ENCODE assay signal across 11 cellular contexts in the genomic region with DNA sequence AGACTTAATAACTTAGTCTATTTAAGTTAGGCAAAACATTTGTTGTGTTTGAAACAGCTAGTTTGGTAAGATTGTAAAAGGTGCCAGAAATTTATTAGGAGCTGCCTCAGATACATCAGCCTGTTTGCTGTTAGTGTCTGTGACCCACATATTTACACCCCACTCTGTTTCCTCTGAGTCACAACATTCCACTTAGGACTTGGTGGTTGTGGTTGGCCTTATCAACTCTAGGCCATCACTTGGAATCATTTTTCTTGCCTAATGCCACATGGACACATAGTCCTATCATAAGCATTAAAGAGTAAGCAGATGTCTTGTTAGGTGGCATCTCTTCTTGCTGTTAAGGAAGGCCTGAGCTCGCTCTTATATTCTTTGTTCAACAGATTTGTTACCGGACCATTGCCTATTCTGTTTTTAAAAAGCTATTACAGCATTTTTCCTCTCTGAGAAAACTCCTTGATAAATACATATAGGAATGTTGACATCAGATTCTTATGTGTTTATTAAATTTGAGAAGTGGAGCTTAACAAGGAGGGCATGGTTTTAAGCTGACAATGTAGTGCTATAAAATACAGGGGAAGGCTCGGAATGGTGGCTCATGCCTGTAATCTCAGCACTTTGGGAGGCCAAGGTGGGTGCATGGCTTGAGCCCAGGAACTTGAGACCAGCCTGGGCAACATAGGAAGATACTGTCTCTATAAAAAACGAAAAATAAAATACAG. TPM values are rescaled to one million over a fixed set of nuclear protein-coding genes. Genes with fewer than 3 reads are reported as not detected.
DNase-seq lines count a peak whose midpoint lies in the region; ATAC-seq and TF ChIP-seq lines count a peak whose summit lies in the region.
"Had no signal": no experiment of that assay in that cellular context is flagged by ENCODE, and none has a peak within 500 bp of the region (broad histone marks: within the 10 kb centered on the region; RNA-seq: fewer than 3 reads in every experiment).

No MANE protein-coding gene starts in this region.

- H3K4me1 ChIP-seq in RWPE2 (ENCODE audit: insufficient read depth, poor library complexity, severe bottlenecking): peaks cover 12% of the 10 kb centered on the region
- H3K4me1 ChIP-seq in upper lobe of right lung: no peaks in the 10 kb centered on the region
- H3K4me1 ChIP-seq: Peyer's patch had no signal

- no peak for TF ChIP-seq CTCF in RWPE2 (IDR thresholded peaks at IDR 0.05; ENCODE audit: poor library complexity, severe bottlenecking)
- TF ChIP-seq CTCF in fibroblast of mammary gland (conservative IDR thresholded peaks at IDR 0.05; ENCODE audit: control insufficient read depth, insufficient read depth, low read depth, low read length): no peak
- TF ChIP-seq CTCF in retinal pigment epithelial cell (conservative IDR thresholded peaks at IDR 0.05; ENCODE audit: low read depth, low read length): no peak
- TF ChIP-seq CTCF in upper lobe of right lung (IDR thresholded peaks at IDR 0.05): no peak

- peak; percentile 94 for DNase-seq in GM04503 (ENCODE audit: low read depth)
- DNase-seq in RWPE2 (ENCODE audit: low spot score): no peak
- peak; percentile 78 for DNase-seq in fibroblast of mammary gland (ENCODE audit: low read depth)
- peak; percentile 79 for DNase-seq in retinal pigment epithelial cell (ENCODE audit: low read depth)
- no peak for DNase-seq in D341Med (ENCODE audit: low spot score)
- no peak for DNase-seq in activated CD4-positive, alpha-beta T cell treated with anti-CD3 and anti-CD28 coated beads for 4 hours
- DNase-seq in upper lobe of right lung: no peak
- DNase-seq: activated naive CD4-positive, alpha-beta T cell treated with anti-CD3 and anti-CD28 coated beads, Interleukin-2, amount 10 ng/mL, durations not matched to agents 7 days and 5 days; mucosa of descending colon; Peyer's patch had no signal

- H3K9me3 ChIP-seq in RWPE2 (ENCODE audit: severe bottlenecking): no peaks in the 10 kb centered on the region
- no peaks in the 10 kb centered on the region for H3K9me3 ChIP-seq in upper lobe of right lung
- H3K9me3 ChIP-seq: mucosa of descending colon, Peyer's patch had no signal

- intact Hi-C loops in upper lobe of right lung (cut with DNase I): no loop called here

- H3K36me3 ChIP-seq in RWPE2 (ENCODE audit: low read depth) (no peaks in the 10 kb centered on the region), upper lobe of right lung (no peaks in the 10 kb centered on the region)
- H3K36me3 ChIP-seq: Peyer's patch had no signal

- ATAC-seq in RWPE2 (ENCODE audit: low read depth) (peak; percentile 87), upper lobe of right lung (no peak), HG02852 (IDR thresholded peaks at IDR 0.05; ENCODE audit: unreplicated experiment) (no peak)
- ATAC-seq: mucosa of descending colon had no signal

- H3K4me3 ChIP-seq in RWPE2 (ENCODE audit: severe bottlenecking): no peak overlapping the region
- no peak overlapping the region for H3K4me3 ChIP-seq in fibroblast of mammary gland (ENCODE audit: control insufficient read depth, low read depth, low read length)
- H3K4me3 ChIP-seq in retinal pigment epithelial cell (ENCODE audit: low read length): no peak overlapping the region
- H3K4me3 ChIP-seq in upper lobe of right lung: no peak overlapping the region
- H3K4me3 ChIP-seq: mucosa of descending colon, Peyer's patch had no signal

- H3K27me3 ChIP-seq in RWPE2 (ENCODE audit: insufficient read depth, poor library complexity, severe bottlenecking) (no peaks in the 10 kb centered on the region), upper lobe of right lung (no peaks in the 10 kb centered on the region)
- H3K27me3 ChIP-seq: Peyer's patch had no signal

- H3K27ac ChIP-seq in RWPE2 (ENCODE audit: poor library complexity, severe bottlenecking) (no peak overlapping the region), upper lobe of right lung (no peak overlapping the region)
- H3K27ac ChIP-seq: Peyer's patch had no signal

RNA-seq across cellular contexts. Expression of a gene that starts 51.2 kb away (rescaled TPM):
- 63.0 TPM for total RNA-seq in upper lobe of right lung

Comparison
In these comparisons a context has a peak if more than half of its experiments do, and no peak if none do; other contexts are left out.
1. DNase-seq: peak in GM04503 (single experiment), fibroblast of mammary gland (single experiment) and retinal pigment epithelial cell (single experiment); none in RWPE2 (single experiment), D341Med (single experiment), activated CD4-positive, alpha-beta T cell treated with anti-CD3 and anti-CD28 coated beads for 4 hours (0 of 2) and upper lobe of right lung (single experiment).